In the genomic region with DNA sequence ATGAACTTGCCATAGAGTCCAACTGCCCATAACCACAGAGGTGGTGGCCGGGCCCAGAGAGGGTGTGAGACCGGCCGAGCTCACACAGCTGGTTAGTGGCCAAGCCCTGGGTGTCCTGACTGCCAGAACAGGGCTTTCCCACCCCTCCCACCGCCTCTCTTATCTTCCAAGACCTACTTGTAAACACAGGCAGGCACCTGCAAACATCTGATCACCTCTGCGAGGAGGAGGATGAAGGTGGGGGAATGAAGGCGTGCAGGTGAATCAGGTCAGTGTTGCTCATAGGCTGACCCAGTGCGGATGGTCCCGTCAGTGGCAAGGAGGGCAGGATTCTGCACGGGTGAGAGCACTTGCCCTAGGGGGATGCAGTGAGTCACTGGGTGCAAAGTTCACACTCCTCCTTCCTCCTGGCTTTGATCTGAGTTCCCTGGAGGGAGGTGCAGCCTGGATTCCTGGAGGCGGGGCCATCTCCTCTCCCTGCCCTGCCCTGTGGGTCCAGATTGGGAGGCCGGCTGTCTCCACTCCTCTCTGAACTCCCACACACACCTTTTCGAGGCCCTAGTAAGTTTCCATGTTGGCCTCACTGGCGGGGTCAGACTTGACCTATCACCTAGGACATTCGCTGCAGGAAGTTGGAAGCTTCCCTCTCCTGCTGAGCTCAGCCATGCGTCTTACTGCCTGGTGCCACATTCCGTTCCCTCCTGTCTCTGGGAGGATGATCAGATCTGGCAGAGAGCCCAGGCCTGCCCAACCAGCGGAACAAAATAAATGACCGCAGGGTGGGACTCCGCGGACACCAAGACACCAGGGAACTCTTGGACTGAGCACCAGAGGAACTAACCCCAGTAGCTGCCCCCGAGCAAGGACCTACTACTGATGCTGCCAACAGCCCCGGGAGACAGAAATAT, we compare ENCODE assay signal across 8 cellular contexts. TPM values are rescaled to one million over a fixed set of nuclear protein-coding genes. Genes with fewer than 3 reads are reported as not detected.
DNase-seq lines count a peak whose midpoint lies in the region; ATAC-seq and TF ChIP-seq lines count a peak whose summit lies in the region.

No MANE protein-coding gene starts in this region.

- peak overlapping the region; percentile 85 for H3K9ac ChIP-seq in smooth muscle cell (ENCODE audit: low read depth)

- H3K27me3 Mint-ChIP-seq in activated CD8-positive, alpha-beta T cell treated with anti-CD3 and anti-CD28 coated beads, Interleukin-2, amount 10 ng/mL, durations not matched to agents 7 days and 5 days (ENCODE audit: low read depth): peaks cover 10% of the 10 kb centered on the region

- no peaks in the 10 kb centered on the region for H3K9me3 Mint-ChIP-seq in activated CD8-positive, alpha-beta T cell treated with anti-CD3 and anti-CD28 coated beads, Interleukin-2, amount 10 ng/mL, durations not matched to agents 7 days and 5 days (ENCODE audit: insufficient read depth)

- H3F3A ChIP-seq in smooth muscle cell (ENCODE audit: low read depth): peaks cover 19% of the 10 kb centered on the region

- peak; percentile 65 for DNase-seq in HCEC 1CT
- DNase-seq in SJCRH30: peak; percentile 91
- peak; percentile 56 to 60 for DNase-seq in cardiac muscle cell (ENCODE audit: low read depth in 1 of 2, low spot score in 1 of 2)
- DNase-seq in smooth muscle cell (lab: John Stamatoyannopoulos, UW; ENCODE audit: unreplicated experiment): no peak
- DNase-seq in stimulated activated CD4-positive, alpha-beta T cell treated with anti-CD3 and anti-CD28 coated beads, Interleukin-12 subunit alpha, Interleukin-12 subunit beta, amount 100 ng/mL, for 4 hours: no peak
- DNase-seq in activated CD8-positive, alpha-beta T cell treated with anti-CD3 and anti-CD28 coated beads, Interleukin-2, amount 10 ng/mL, durations not matched to agents 7 days and 5 days: no peak
- no peak for DNase-seq in caudate nucleus (lab: John Stamatoyannopoulos, UW)

- CTCF ChIA-PET in activated CD8-positive, alpha-beta T cell treated with anti-CD3 and anti-CD28 coated beads, Interleukin-2, amount 10 ng/mL, durations not matched to agents 7 days and 5 days (lab: Charles Lee): interaction anchor here (3.8 kb wide), 1 partner anchor 8 kb away, joined by 20 read pairs; no protein-coding TSS in a partner anchor

- no peaks in the 10 kb centered on the region for H3K4me1 Mint-ChIP-seq in activated CD8-positive, alpha-beta T cell treated with anti-CD3 and anti-CD28 coated beads, Interleukin-2, amount 10 ng/mL, durations not matched to agents 7 days and 5 days (ENCODE audit: low read depth)

- no peak for TF ChIP-seq CTCF in cardiac muscle cell (IDR thresholded peaks at IDR 0.05; ENCODE audit: low read depth, low read length)
- TF ChIP-seq CTCF in smooth muscle cell (IDR thresholded peaks at IDR 0.05; ENCODE audit: borderline replicate concordance, insufficient read depth, poor library complexity, severe bottlenecking): no peak

- WGBS in smooth muscle cell (ENCODE audit: low lambda C conversion rate): 36% methylated on average over 22 of the region's 22 CpGs

- H3K9me3 ChIP-seq in SJCRH30 (replicated peaks) (no peaks in the 10 kb centered on the region), cardiac muscle cell (ENCODE audit: low read depth) (no peaks in the 10 kb centered on the region), smooth muscle cell (replicated peaks; ENCODE audit: low read depth) (no peaks in the 10 kb centered on the region)

- no peak for ATAC-seq in HG03196 (IDR thresholded peaks at IDR 0.05; ENCODE audit: unreplicated experiment)
- ATAC-seq in activated CD8-positive, alpha-beta T cell treated with anti-CD3 and anti-CD28 coated beads, Interleukin-2, amount 10 ng/mL, durations not matched to agents 7 days and 5 days: no peak

- H3K4me2 ChIP-seq in smooth muscle cell: peak overlapping the region; percentile 49

- H3K27ac ChIP-seq in SJCRH30: peak overlapping the region; percentile 72
- no peak overlapping the region for H3K27ac ChIP-seq in cardiac muscle cell
- peak overlapping the region; percentile 96 for H3K27ac ChIP-seq in smooth muscle cell (ENCODE audit: low read depth)
- H3K27ac ChIP-seq in caudate nucleus (ENCODE audit: low read depth, low read length): no peak overlapping the region

- no peak overlapping the region for H2AFZ ChIP-seq in smooth muscle cell (ENCODE audit: low read depth)

- H3K4me1 ChIP-seq in SJCRH30: peaks cover 49% of the 10 kb centered on the region
- peaks cover 23% of the 10 kb centered on the region for H3K4me1 ChIP-seq in cardiac muscle cell (ENCODE audit: low read depth)
- H3K4me1 ChIP-seq in smooth muscle cell (ENCODE audit: low read depth): peaks cover 14% of the 10 kb centered on the region

- POLR2A ChIA-PET in activated CD8-positive, alpha-beta T cell treated with anti-CD3 and anti-CD28 coated beads, Interleukin-2, amount 10 ng/mL, durations not matched to agents 7 days and 5 days (lab: Charles Lee): no interaction called here

- H3K36me3 ChIP-seq in SJCRH30 (no peaks in the 10 kb centered on the region), cardiac muscle cell (no peaks in the 10 kb centered on the region), smooth muscle cell (ENCODE audit: low read depth) (no peaks in the 10 kb centered on the region)

- no peak overlapping the region for H3K4me3 Mint-ChIP-seq in activated CD8-positive, alpha-beta T cell treated with anti-CD3 and anti-CD28 coated beads, Interleukin-2, amount 10 ng/mL, durations not matched to agents 7 days and 5 days

- H3K79me2 ChIP-seq in smooth muscle cell (ENCODE audit: low read depth): no peaks in the 10 kb centered on the region

- H3K4me3 ChIP-seq in SJCRH30 (peak overlapping the region; percentile 38), cardiac muscle cell (no peak overlapping the region), smooth muscle cell (no peak overlapping the region)

- no peaks in the 10 kb centered on the region for H3K36me3 Mint-ChIP-seq in activated CD8-positive, alpha-beta T cell treated with anti-CD3 and anti-CD28 coated beads, Interleukin-2, amount 10 ng/mL, durations not matched to agents 7 days and 5 days (ENCODE audit: low read depth)

- H4K20me1 ChIP-seq in smooth muscle cell (ENCODE audit: low read depth): no peaks in the 10 kb centered on the region

- no peaks in the 10 kb centered on the region for H3K27me3 ChIP-seq in SJCRH30
- H3K27me3 ChIP-seq in cardiac muscle cell: no peaks in the 10 kb centered on the region
- H3K27me3 ChIP-seq in smooth muscle cell (ENCODE audit: low read depth): no peaks in the 10 kb centered on the region

- no peak overlapping the region for H3K27ac Mint-ChIP-seq in activated CD8-positive, alpha-beta T cell treated with anti-CD3 and anti-CD28 coated beads, Interleukin-2, amount 10 ng/mL, durations not matched to agents 7 days and 5 days

RNA-seq across cellular contexts. Expression of a gene that starts 7.3 kb away (rescaled TPM):
- total RNA-seq in SJCRH30 (2014; rRNA removed; shearing (Covaris generic)): 8.5 and 8.6 TPM in 2 replicates
- total RNA-seq in cardiac muscle cell: 3.9 and 5.0 TPM in 2 replicates
- 2.5 and 3.2 TPM in 2 replicates for polyA plus RNA-seq in cardiac muscle cell
- total RNA-seq in smooth muscle cell: 3.9 and 4.4 TPM in 2 replicates
- polyA plus RNA-seq in smooth muscle cell: 1.1 and 1.6 TPM in 2 replicates
- total RNA-seq in activated CD8-positive, alpha-beta T cell treated with anti-CD3 and anti-CD28 coated beads, Interleukin-2, amount 10 ng/mL, durations not matched to agents 7 days and 5 days: 1 to 10 TPM; 2.4 to 2.8 TPM

RNA-seq across cellular contexts. Expression of a gene that starts 41.6 kb away (rescaled TPM):
- total RNA-seq in SJCRH30 (2014; rRNA removed; shearing (Covaris generic)): 6.7 and 9.0 TPM in 2 replicates
- total RNA-seq in cardiac muscle cell (141 and 186 TPM in 2 replicates), smooth muscle cell (31.1 and 36.7 TPM in 2 replicates)
- polyA plus RNA-seq in cardiac muscle cell (91.6 and 157 TPM in 2 replicates), smooth muscle cell (50.8 and 72.9 TPM in 2 replicates)
- total RNA-seq in activated CD8-positive, alpha-beta T cell treated with anti-CD3 and anti-CD28 coated beads, Interleukin-2, amount 10 ng/mL, durations not matched to agents 7 days and 5 days: not detected

RNA-seq across cellular contexts. Expression of a gene that starts 47.3 kb away (rescaled TPM):
- 47.2 and 55.7 TPM in 2 replicates for total RNA-seq in SJCRH30 (2014; rRNA removed; shearing (Covaris generic))
- total RNA-seq in cardiac muscle cell (14.8 and 31.6 TPM in 2 replicates), smooth muscle cell (24.9 and 28.7 TPM in 2 replicates)
- polyA plus RNA-seq in cardiac muscle cell (25.8 and 35.4 TPM in 2 replicates), smooth muscle cell (10.6 and 20.0 TPM in 2 replicates)
- total RNA-seq in activated CD8-positive, alpha-beta T cell treated with anti-CD3 and anti-CD28 coated beads, Interleukin-2, amount 10 ng/mL, durations not matched to agents 7 days and 5 days: 10 to 100 TPM; 65.0 to 66.3 TPM

RNA-seq across cellular contexts. Expression of a gene that starts 57.9 kb away (rescaled TPM):
- not detected in 2 replicates for total RNA-seq in SJCRH30 (2014; rRNA removed; shearing (Covaris generic))
- total RNA-seq in cardiac muscle cell: 0.51 TPM in 1 of 2 replicates, not detected in the other
- not detected in 2 replicates for polyA plus RNA-seq in cardiac muscle cell
- not detected in 2 replicates for total RNA-seq in smooth muscle cell
- not detected in 2 replicates for polyA plus RNA-seq in smooth muscle cell
- total RNA-seq in activated CD8-positive, alpha-beta T cell treated with anti-CD3 and anti-CD28 coated beads, Interleukin-2, amount 10 ng/mL, durations not matched to agents 7 days and 5 days: not detected

Comparison
In these comparisons a context has a peak if more than half of its experiments do, and no peak if none do; other contexts are left out.
1. DNase-seq: peak in HCEC 1CT (single experiment), SJCRH30 (2 of 2) and cardiac muscle cell (2 of 2); none in smooth muscle cell (single experiment), stimulated activated CD4-positive, alpha-beta T cell treated with anti-CD3 and anti-CD28 coated beads, Interleukin-12 subunit alpha, Interleukin-12 subunit beta, amount 100 ng/mL, for 4 hours (single experiment), activated CD8-positive, alpha-beta T cell treated with anti-CD3 and anti-CD28 coated beads, Interleukin-2, amount 10 ng/mL, durations not matched to agents 7 days and 5 days (single experiment) and caudate nucleus (0 of 61).
2. H3K27ac ChIP-seq: peak in SJCRH30 (single experiment) and smooth muscle cell (single experiment); none in cardiac muscle cell (single experiment) and caudate nucleus (single experiment).